15 cellular contexts compared by ENCODE assay signal in the genomic region with DNA sequence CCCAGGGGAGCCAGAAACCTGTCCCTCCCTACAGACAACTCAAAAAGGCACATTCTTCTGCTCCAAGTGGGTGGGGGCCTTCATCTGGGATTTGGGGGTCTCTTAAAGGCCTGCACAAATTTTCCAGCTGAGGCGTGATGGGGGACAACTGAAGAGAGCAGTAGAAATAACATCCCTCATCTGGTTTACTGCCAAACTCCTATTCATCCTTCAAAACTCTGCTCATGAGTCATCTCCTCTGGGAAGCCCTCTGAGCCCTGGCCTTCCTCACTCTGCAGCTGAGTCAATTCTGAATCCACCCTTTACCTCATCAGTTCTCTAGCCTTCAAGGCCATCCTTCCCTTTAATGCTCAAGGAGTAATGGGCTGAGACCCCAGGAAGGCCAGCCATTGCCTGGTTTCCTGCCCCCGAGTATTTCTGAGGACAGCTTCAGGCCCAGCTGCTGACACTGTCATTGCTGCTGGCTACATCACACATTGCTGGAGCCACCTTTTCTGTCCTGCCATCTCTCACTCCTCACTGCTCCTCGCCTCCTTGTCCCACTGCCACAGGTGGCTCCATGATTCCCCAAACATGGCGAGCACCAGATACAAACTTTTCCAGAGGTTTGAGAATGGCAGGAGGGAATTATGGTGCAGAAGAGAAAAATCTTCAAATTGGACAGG. TPM values are rescaled to one million over a fixed set of nuclear protein-coding genes. Genes with fewer than 3 reads are reported as not detected.
DNase-seq lines count a peak whose midpoint lies in the region; ATAC-seq and TF ChIP-seq lines count a peak whose summit lies in the region.
"Had no signal": no experiment of that assay in that cellular context is flagged by ENCODE, and none has a peak within 500 bp of the region (broad histone marks: within the 10 kb centered on the region; RNA-seq: fewer than 3 reads in every experiment).

No MANE protein-coding gene starts in this region.

- H3K9ac ChIP-seq in mammary epithelial cell (ENCODE audit: insufficient read depth, low read length): no peak overlapping the region

- peaks cover 7 to 10% of the 10 kb centered on the region in 2 donors for H3K27me3 Mint-ChIP-seq in T-cell

- no peaks in the 10 kb centered on the region for H3K36me3 ChIP-seq in mammary epithelial cell (ENCODE audit: insufficient read depth, low read length)
- H3K36me3 ChIP-seq: neutrophil had no signal

- H3K27me3 ChIP-seq in mammary epithelial cell (ENCODE audit: insufficient read depth, low read length): no peaks in the 10 kb centered on the region

- peak; percentile 29 for DNase-seq in AG08396 (ENCODE audit: low spot score)
- peak; percentile 95 for DNase-seq in HT1080 (ENCODE audit: low read depth)
- peak; percentile 69 for DNase-seq in mammary epithelial cell
- DNase-seq in kidney tubule cell (ENCODE audit: low spot score): peak; percentile 47
- DNase-seq in T-cell: no peak
- DNase-seq in NOMO-1 (lab: John Stamatoyannopoulos, UW; ENCODE audit: unreplicated experiment in 2 of 2): no peak
- DNase-seq: activated CD4-positive, alpha-beta T cell treated with anti-CD3 and anti-CD28 coated beads for 1 hour; activated effector memory CD4-positive, alpha-beta T cell treated with anti-CD3 and anti-CD28 coated beads, Interleukin-2, amount 50 U/mL, for 16 hours; glutamatergic neuron; NCI-H146; stimulated activated CD8-positive, alpha-beta memory T cell treated with anti-CD3 and anti-CD28 coated beads, Interleukin-4, amount 100 ng/mL, for 48 hours had no signal

- POLR2A ChIA-PET in T-cell (lab: Charles Lee): no interaction called here

- H3K4me1 Mint-ChIP-seq in T-cell: no peaks in the 10 kb centered on the region

- 75% methylated on average over 4 of the region's 4 CpGs for WGBS in mammary epithelial cell (ENCODE audit: low coverage, missing lambda C conversion rate)

- ATAC-seq in T-cell (replicated peaks in 1 of 4) (no peak), GM21717 (IDR thresholded peaks at IDR 0.05; ENCODE audit: unreplicated experiment) (no peak), HG02840 (IDR thresholded peaks at IDR 0.05; ENCODE audit: low FRiP score, unreplicated experiment) (no peak)

- H4K20me1 ChIP-seq in mammary epithelial cell (ENCODE audit: insufficient read depth, low read length): no peaks in the 10 kb centered on the region

- no peak overlapping the region for H3K27ac Mint-ChIP-seq in T-cell

- CTCF ChIA-PET in mammary epithelial cell (lab: Charles Lee; ENCODE audit: low non-redundant PET): interaction anchor here (0.6 kb wide), 1 partner anchor 301 kb away, joined by 3 read pairs; no protein-coding TSS in a partner anchor
- CTCF ChIA-PET in T-cell (lab: Charles Lee): no interaction called here

- intact Hi-C loops in mammary epithelial cell (cut with micrococcal nuclease): no loop called here

- H3K9me3 Mint-ChIP-seq in T-cell: no peaks in the 10 kb centered on the region

- in situ Hi-C loops in mammary epithelial cell (cut with MboI; ENCODE audit: low sequenced_read_pairs in 2 of 2): loop anchor here in 1 of 2 donors (25.0 kb wide), 1 partner anchor 634 kb away; no protein-coding TSS in a partner anchor

- H3K4me3 Mint-ChIP-seq in T-cell: no peak overlapping the region

- BruUV-seq in mammary epithelial cell (replicated peaks; lab: Mats Ljungman, UMichigan): no TSS peak

- H3K4me1 ChIP-seq in mammary epithelial cell (ENCODE audit: insufficient read depth, low read length): peaks cover 4% of the 10 kb centered on the region

- TF ChIP-seq CTCF in mammary epithelial cell (conservative IDR thresholded peaks at IDR 0.05 in 1 of 2, IDR thresholded peaks at IDR 0.05 in 1 of 2; ENCODE audit: extremely low read depth in 1 of 2, insufficient read depth in 1 of 2, low read depth in 1 of 2, low read length in 2 of 2): no peak

- H3K4me2 ChIP-seq in mammary epithelial cell (ENCODE audit: insufficient read depth, low read depth, low read length): no peak overlapping the region

- H3K27ac ChIP-seq in mammary epithelial cell (ENCODE audit: insufficient read depth, low read depth, low read length): no peak overlapping the region
- H3K27ac ChIP-seq: neutrophil had no signal

- no peak overlapping the region for H2AFZ ChIP-seq in mammary epithelial cell (ENCODE audit: low read depth, low read length)

- dilution Hi-C loops in mammary epithelial cell (cut with HindIII; ENCODE audit: low sequenced_read_pairs): loop anchor here (5.0 kb wide), 2 partner anchors 79 to 364 kb away; no protein-coding TSS in a partner anchor

- no peak overlapping the region for H3K4me3 ChIP-seq in mammary epithelial cell (replicated peaks in 1 of 3; ENCODE audit: insufficient read depth in 1 of 3, low read depth in 2 of 3, low read length in 3 of 3)

- H3K79me2 ChIP-seq in mammary epithelial cell (ENCODE audit: insufficient read depth, low read length): no peaks in the 10 kb centered on the region

- no peaks in the 10 kb centered on the region for H3K36me3 Mint-ChIP-seq in T-cell

- no peaks in the 10 kb centered on the region for H3K9me3 ChIP-seq in mammary epithelial cell (replicated peaks; ENCODE audit: insufficient read depth, low read length)
- H3K9me3 ChIP-seq: neutrophil had no signal

RNA-seq across cellular contexts. Expression of a gene that starts 32.2 kb away (rescaled TPM):
- 4.1 and 7.9 TPM in 2 replicates for total RNA-seq in HT1080 (2014; rRNA removed; shearing (Covaris generic))
- polyA plus RNA-seq in HT1080 (2015; cell fraction: cytosol; rRNA removed): 4.4 and 7.4 TPM in 2 replicates
- polyA plus RNA-seq in HT1080 (2015; cell fraction: nucleus; rRNA removed): 8.6 and 10.5 TPM in 2 replicates
- under 1 TPM in 1 of 2 donors, not detected in 1; under 0.01 TPM for total RNA-seq in mammary epithelial cell
- polyA plus RNA-seq in mammary epithelial cell: 0.01 TPM
- not detected for polyA minus RNA-seq in mammary epithelial cell
- under 1 TPM in 1 of 5 donors, not detected in 4; 0.25 TPM for total RNA-seq in T-cell
- total RNA-seq: G401 had no signal

Comparison
In these comparisons a context has a peak if more than half of its experiments do, and no peak if none do; other contexts are left out.
1. DNase-seq: peak in AG08396 (single experiment), HT1080 (single experiment), mammary epithelial cell (single experiment) and kidney tubule cell (single experiment); none in T-cell (0 of 34) and NOMO-1 (0 of 2).